8 cellular contexts compared by ENCODE assay signal in genomic region chr10:132540456-132540855, GRCh38. TPM values are rescaled to one million over a fixed set of nuclear protein-coding genes. Genes with fewer than 3 reads are reported as not detected.
DNase-seq lines count a peak whose midpoint lies in the region; ATAC-seq lines count a peak whose summit lies in the region.

No MANE protein-coding gene starts in this region.

- H3K36me3 Mint-ChIP-seq in T-helper 1 cell treated with Interleukin-12 subunit alpha and Interleukin-12 subunit beta and Interleukin-4 antibody, amounts not matched to agents 30 μg/mL and 1 μg/mL, for 36 hours (ENCODE audit: low read depth), result peaks cover 18% of the 10 kb centered on the region
- H3K36me3 Mint-ChIP-seq in activated T-helper 17 cell treated with anti-CD3 and anti-CD28 coated beads, Interleukin-2, amount 50 U/mL, for 72 hours (ENCODE audit: low read depth), result no peaks in the 10 kb centered on the region
- H3K36me3 Mint-ChIP-seq in effector memory CD8-positive, alpha-beta T cell (ENCODE audit: insufficient read depth), result peaks cover 9% of the 10 kb centered on the region

- H3K27ac Mint-ChIP-seq in T-helper 1 cell treated with Interleukin-12 subunit alpha and Interleukin-12 subunit beta and Interleukin-4 antibody, amounts not matched to agents 30 μg/mL and 1 μg/mL, for 36 hours, result peak overlapping the region; percentile 87
- H3K27ac Mint-ChIP-seq in activated T-helper 17 cell treated with anti-CD3 and anti-CD28 coated beads, Interleukin-2, amount 50 U/mL, for 72 hours, result peak overlapping the region; percentile 51
- H3K27ac Mint-ChIP-seq in stimulated activated naive CD8-positive, alpha-beta T cell treated with anti-CD3 and anti-CD28 coated beads, Interleukin-15, amount 100 ng/mL, for 72 hours, result peak overlapping the region; percentile 54 to 69
- H3K27ac Mint-ChIP-seq in effector memory CD8-positive, alpha-beta T cell, result no peak overlapping the region

- intact Hi-C loops in left ventricle myocardium superior (cut with micrococcal nuclease), result no loop called here

- H3K27me3 Mint-ChIP-seq in T-helper 1 cell treated with Interleukin-12 subunit alpha and Interleukin-12 subunit beta and Interleukin-4 antibody, amounts not matched to agents 30 μg/mL and 1 μg/mL, for 36 hours (ENCODE audit: low read depth), result peaks cover 4% of the 10 kb centered on the region
- no peaks in the 10 kb centered on the region for H3K27me3 Mint-ChIP-seq in activated T-helper 17 cell treated with anti-CD3 and anti-CD28 coated beads, Interleukin-2, amount 50 U/mL, for 72 hours
- H3K27me3 Mint-ChIP-seq in stimulated activated naive CD8-positive, alpha-beta T cell treated with anti-CD3 and anti-CD28 coated beads, Interleukin-15, amount 100 ng/mL, for 72 hours, result no peaks in the 10 kb centered on the region
- no peaks in the 10 kb centered on the region for H3K27me3 Mint-ChIP-seq in effector memory CD8-positive, alpha-beta T cell

- H3K9me3 Mint-ChIP-seq in T-helper 1 cell treated with Interleukin-12 subunit alpha and Interleukin-12 subunit beta and Interleukin-4 antibody, amounts not matched to agents 30 μg/mL and 1 μg/mL, for 36 hours, result no peaks in the 10 kb centered on the region
- no peaks in the 10 kb centered on the region for H3K9me3 Mint-ChIP-seq in activated T-helper 17 cell treated with anti-CD3 and anti-CD28 coated beads, Interleukin-2, amount 50 U/mL, for 72 hours
- no peaks in the 10 kb centered on the region for H3K9me3 Mint-ChIP-seq in stimulated activated naive CD8-positive, alpha-beta T cell treated with anti-CD3 and anti-CD28 coated beads, Interleukin-15, amount 100 ng/mL, for 72 hours
- no peaks in the 10 kb centered on the region for H3K9me3 Mint-ChIP-seq in effector memory CD8-positive, alpha-beta T cell

- DNase-seq in T-helper 1 cell (no peak), left ventricle myocardium superior (peak; percentile 56), midbrain (lab: John Stamatoyannopoulos, UW) (no peak), NCI-H446 (lab: John Stamatoyannopoulos, UW) (no peak)
- DNase-seq in stimulated activated naive CD8-positive, alpha-beta T cell treated with anti-CD3 and anti-CD28 coated beads, Interleukin-15, amount 100 ng/mL, for 72 hours, result no peak
- no peak for DNase-seq in effector memory CD8-positive, alpha-beta T cell

- H3K4me3 Mint-ChIP-seq in T-helper 1 cell treated with Interleukin-12 subunit alpha and Interleukin-12 subunit beta and Interleukin-4 antibody, amounts not matched to agents 30 μg/mL and 1 μg/mL, for 36 hours, result peak overlapping the region; percentile 92
- peak overlapping the region; percentile 90 for H3K4me3 Mint-ChIP-seq in activated T-helper 17 cell treated with anti-CD3 and anti-CD28 coated beads, Interleukin-2, amount 50 U/mL, for 72 hours
- peak overlapping the region; percentile 95 to 99 for H3K4me3 Mint-ChIP-seq in stimulated activated naive CD8-positive, alpha-beta T cell treated with anti-CD3 and anti-CD28 coated beads, Interleukin-15, amount 100 ng/mL, for 72 hours
- H3K4me3 Mint-ChIP-seq in effector memory CD8-positive, alpha-beta T cell, result no peak overlapping the region

- peaks cover 60% of the 10 kb centered on the region for H3K4me1 Mint-ChIP-seq in T-helper 1 cell treated with Interleukin-12 subunit alpha and Interleukin-12 subunit beta and Interleukin-4 antibody, amounts not matched to agents 30 μg/mL and 1 μg/mL, for 36 hours (ENCODE audit: low read depth)
- peaks cover 41% of the 10 kb centered on the region for H3K4me1 Mint-ChIP-seq in activated T-helper 17 cell treated with anti-CD3 and anti-CD28 coated beads, Interleukin-2, amount 50 U/mL, for 72 hours
- peaks cover 84% of the 10 kb centered on the region for H3K4me1 Mint-ChIP-seq in stimulated activated naive CD8-positive, alpha-beta T cell treated with anti-CD3 and anti-CD28 coated beads, Interleukin-15, amount 100 ng/mL, for 72 hours
- H3K4me1 Mint-ChIP-seq in effector memory CD8-positive, alpha-beta T cell (ENCODE audit: low read depth in 2 of 2), result peaks cover 37 to 47% of the 10 kb centered on the region in 2 donors

- no peak for ATAC-seq in activated T-helper 17 cell treated with anti-CD3 and anti-CD28 coated beads, Interleukin-2, amount 50 U/mL, for 72 hours (replicated peaks)
- no peak for ATAC-seq in left ventricle myocardium superior
- no peak for ATAC-seq in stimulated activated naive CD8-positive, alpha-beta T cell treated with anti-CD3 and anti-CD28 coated beads, Interleukin-15, amount 100 ng/mL, for 72 hours
- ATAC-seq in effector memory CD8-positive, alpha-beta T cell (replicated peaks), result no peak

RNA-seq across cellular contexts. Expression of gene INPP5A, which starts 2.9 kb away (rescaled TPM):
- total RNA-seq in activated T-helper 17 cell treated with anti-CD3 and anti-CD28 coated beads, Interleukin-2, amount 50 U/mL, for 72 hours, result 1 to 10 TPM; 4.3 to 5.6 TPM
- 108 TPM for total RNA-seq in left ventricle myocardium superior

Comparison
In these comparisons a context has a peak if more than half of its experiments do, and no peak if none do; other contexts are left out.
1. H3K27ac Mint-ChIP-seq: peak in T-helper 1 cell treated with Interleukin-12 subunit alpha and Interleukin-12 subunit beta and Interleukin-4 antibody, amounts not matched to agents 30 μg/mL and 1 μg/mL, for 36 hours (single experiment), activated T-helper 17 cell treated with anti-CD3 and anti-CD28 coated beads, Interleukin-2, amount 50 U/mL, for 72 hours (single experiment) and stimulated activated naive CD8-positive, alpha-beta T cell treated with anti-CD3 and anti-CD28 coated beads, Interleukin-15, amount 100 ng/mL, for 72 hours (2 of 2); none in effector memory CD8-positive, alpha-beta T cell (0 of 2).
2. H3K4me3 Mint-ChIP-seq: peak in T-helper 1 cell treated with Interleukin-12 subunit alpha and Interleukin-12 subunit beta and Interleukin-4 antibody, amounts not matched to agents 30 μg/mL and 1 μg/mL, for 36 hours (single experiment), activated T-helper 17 cell treated with anti-CD3 and anti-CD28 coated beads, Interleukin-2, amount 50 U/mL, for 72 hours (single experiment) and stimulated activated naive CD8-positive, alpha-beta T cell treated with anti-CD3 and anti-CD28 coated beads, Interleukin-15, amount 100 ng/mL, for 72 hours (2 of 2); none in effector memory CD8-positive, alpha-beta T cell (0 of 2).
3. RNA of gene INPP5A, which starts 2.9 kb away (total RNA-seq): 108 TPM in left ventricle myocardium superior (single experiment); 4.3 to 5.6 TPM in activated T-helper 17 cell treated with anti-CD3 and anti-CD28 coated beads, Interleukin-2, amount 50 U/mL, for 72 hours; every median in the first group is over 10 times any median in the second.